ENCODE assay signal across 11 cellular contexts in the genomic region with DNA sequence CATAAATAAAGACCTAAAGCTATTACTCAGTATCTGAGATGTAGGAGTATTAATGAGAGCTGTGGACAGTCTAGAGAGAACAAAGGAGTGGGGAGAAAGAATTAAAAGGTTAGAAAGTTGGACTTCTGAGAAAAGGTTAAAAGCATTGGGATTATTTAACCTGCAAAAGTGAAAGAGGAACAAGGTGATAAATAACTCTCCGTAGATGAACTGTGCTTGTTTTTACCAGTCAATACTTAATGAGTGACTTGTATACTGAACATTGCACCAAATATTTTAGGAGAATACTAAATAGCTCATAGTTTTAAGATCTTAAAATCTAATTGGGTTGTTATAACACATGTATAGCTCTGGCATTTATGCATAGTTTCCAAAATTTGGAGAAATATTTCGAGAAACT.
A peak's percentile ranks its signal among the peaks of the same experiment; 100 is the strongest.
DNase-seq lines count a peak whose midpoint lies in the region; ATAC-seq and TF ChIP-seq lines count a peak whose summit lies in the region.
"Had no signal": no experiment of that assay in that cellular context is flagged by ENCODE, and none has a peak within 500 bp of the region (broad histone marks: within the 10 kb centered on the region; RNA-seq: fewer than 3 reads in every experiment).

No MANE protein-coding gene starts in this region.

- H3K27me3 ChIP-seq in OCI-LY3 (ENCODE audit: low read depth, low read length), result no peaks in the 10 kb centered on the region

- ATAC-seq in GM18520 (IDR thresholded peaks at IDR 0.05; ENCODE audit: unreplicated experiment), result peak; percentile 41
- peak; percentile 73 for ATAC-seq in HG02870 (IDR thresholded peaks at IDR 0.05; ENCODE audit: unreplicated experiment)
- no peak for ATAC-seq in Right ventricle myocardium inferior
- no peak for ATAC-seq in SK-N-SH treated with all-trans-retinoic acid at 6 μM for 48 hours
- ATAC-seq: GM23338 had no signal

- H3K4me3 ChIP-seq in OCI-LY3 (ENCODE audit: low read length), result no peak overlapping the region
- H3K4me3 ChIP-seq: GM23338 had no signal

- no peaks in the 10 kb centered on the region for H4K20me1 ChIP-seq in OCI-LY3 (ENCODE audit: insufficient read depth, low read length)

- DNase-seq in GM20000 (ENCODE audit: low spot score) (peak; percentile 2), caudate nucleus (lab: John Stamatoyannopoulos, UW) (no peak), Right ventricle myocardium inferior (ENCODE audit: missing footprints) (no peak), RPMI8226 (no peak)
- DNase-seq: NCI-H1694 treated with DMSO at 0.1 percent for 48 hours, Right ventricle myocardium superior had no signal

- H3K9me3 ChIP-seq in OCI-LY3 (ENCODE audit: insufficient read depth, low read length), result no peaks in the 10 kb centered on the region

- H3K36me3 ChIP-seq in OCI-LY3 (replicated peaks; ENCODE audit: low read depth, low read length), result no peaks in the 10 kb centered on the region

- no peak overlapping the region for H2AFZ ChIP-seq in OCI-LY3 (ENCODE audit: low read depth, low read length)
- H2AFZ ChIP-seq: GM23338 had no signal

- no peaks in the 10 kb centered on the region for H3K79me2 ChIP-seq in OCI-LY3 (ENCODE audit: low read length)

- intact Hi-C loops in Right ventricle myocardium inferior (cut with DNase I), result no loop called here

- peaks cover 11% of the 10 kb centered on the region for H3K4me1 ChIP-seq in OCI-LY3 (ENCODE audit: low read length)

- H3K9ac ChIP-seq in OCI-LY3 (ENCODE audit: low read length), result no peak overlapping the region

- peak overlapping the region; percentile 25 for H3K4me2 ChIP-seq in OCI-LY3 (ENCODE audit: low read length)
- H3K4me2 ChIP-seq: GM23338 had no signal

- no peak overlapping the region for H3K27ac ChIP-seq in OCI-LY3 (ENCODE audit: low read length)
- no peak overlapping the region for H3K27ac ChIP-seq in caudate nucleus (ENCODE audit: low read depth, low read length)

- TF ChIP-seq CTCF in GM20000 (IDR thresholded peaks at IDR 0.05; ENCODE audit: extremely low read depth, missing control alignments) (no peak), OCI-LY3 (IDR thresholded peaks at IDR 0.05; ENCODE audit: low read depth, low read length) (no peak)

TF ChIP-seq in SK-N-SH treated with all-trans-retinoic acid at 6 μM for 48 hours, 23 proteins besides CTCF, POLR2A, EP300 and RAD21:
- no peak for TF ChIP-seq ZNF565 (CRISPR knock-in tag; conservative IDR thresholded peaks at IDR 0.05; ENCODE audit: low read depth)

Comparison
In these comparisons a context has a peak if more than half of its experiments do, and no peak if none do; other contexts are left out.
1. ATAC-seq: peak in GM18520 (single experiment) and HG02870 (single experiment); none in Right ventricle myocardium inferior (single experiment) and SK-N-SH treated with all-trans-retinoic acid at 6 μM for 48 hours (single experiment).